8 cellular contexts compared by ENCODE assay signal in genomic region chr19:58475714-58476497, GRCh38. TPM values are rescaled to one million over a fixed set of nuclear protein-coding genes. Genes with fewer than 3 reads are reported as not detected.
DNase-seq lines count a peak whose midpoint lies in the region; ATAC-seq lines count a peak whose summit lies in the region.

Gene ZNF446, plus strand, starts transcription at chr19:58476352. Its CDS starts 867 bp downstream, at chr19:58477219.

- H3K36me3 Mint-ChIP-seq in effector memory CD8-positive, alpha-beta T cell (ENCODE audit: insufficient read depth), result peaks cover 41% of the 10 kb centered on the region

- H3K27me3 Mint-ChIP-seq in effector memory CD8-positive, alpha-beta T cell, result no peaks in the 10 kb centered on the region

- ATAC-seq in GM21367 (IDR thresholded peaks at IDR 0.05; ENCODE audit: unreplicated experiment), result peak; percentile 64
- peak; percentile 84 for ATAC-seq in effector memory CD8-positive, alpha-beta T cell (replicated peaks)

- H3K4me1 Mint-ChIP-seq in effector memory CD8-positive, alpha-beta T cell (ENCODE audit: low read depth in 2 of 2), result peaks cover 12 to 23% of the 10 kb centered on the region in 2 donors

- DNase-seq in COR-L47 (lab: John Stamatoyannopoulos, UW) (peak; percentile 95), HT1080 (ENCODE audit: low read depth) (peak; percentile 99), NOMO-1 (lab: John Stamatoyannopoulos, UW; ENCODE audit: unreplicated experiment in 2 of 2) (peak; percentile 96 to 97), medulla oblongata (ENCODE audit: extremely low spot score) (peak; percentile 98)
- DNase-seq in activated CD8-positive, alpha-beta memory T cell treated with anti-CD3 and anti-CD28 coated beads for 48 hours (ENCODE audit: low read depth in 2 of 3, low spot score in 2 of 3), result peak; percentile 84 to 94 (median 87)
- peak; percentile 94 to 96 (median 96) for DNase-seq in effector memory CD8-positive, alpha-beta T cell
- DNase-seq in stimulated activated CD4-positive, alpha-beta T cell treated with anti-CD3 and anti-CD28 coated beads, TNF-alpha, amount 100 ng/mL, for 48 hours (ENCODE audit: low read depth in 3 of 3), result peak; percentile 87 to 93 (median 93)

- H3K27ac Mint-ChIP-seq in effector memory CD8-positive, alpha-beta T cell, result peak within 1 kb of the TSS; percentile 98 to 99

- peak within 1 kb of the TSS; percentile 81 to 89 for H3K4me3 Mint-ChIP-seq in effector memory CD8-positive, alpha-beta T cell

- no peaks in the 10 kb centered on the region for H3K9me3 Mint-ChIP-seq in effector memory CD8-positive, alpha-beta T cell

RNA-seq across cellular contexts. Expression of gene ZNF446, which starts in this region (rescaled TPM):
- 9.7 and 13.2 TPM in 2 replicates for total RNA-seq in HT1080 (2014; rRNA removed; shearing (Covaris generic))
- polyA plus RNA-seq in HT1080 (2015; cell fraction: cytosol; rRNA removed), result 11.1 and 14.7 TPM in 2 replicates
- polyA plus RNA-seq in HT1080 (2015; cell fraction: nucleus; rRNA removed), result 20.2 and 23.2 TPM in 2 replicates

Comparison
In these comparisons a context has a peak if more than half of its experiments do, and no peak if none do; other contexts are left out.
1. Peak in every context shown above with its lines: DNase-seq and ATAC-seq.